Comparison of ENCODE assay signal across 8 cellular contexts in genomic region chr2:38665854-38666577, GRCh38. TPM values are rescaled to one million over a fixed set of nuclear protein-coding genes. Genes with fewer than 3 reads are reported as not detected.
DNase-seq lines count a peak whose midpoint lies in the region; ATAC-seq and TF ChIP-seq lines count a peak whose summit lies in the region.

Gene GALM (plus strand): TSS chr2:38666114. CDS start chr2:38666162, 48 bp downstream.

- TF ChIP-seq CTCF in Calu3 (IDR thresholded peaks at IDR 0.05; ENCODE audit: unreplicated experiment), result no peak

- no peak for ATAC-seq in HG03469 (IDR thresholded peaks at IDR 0.05; ENCODE audit: unreplicated experiment)

- no peaks in the 10 kb centered on the region for H3K27me3 Mint-ChIP-seq in Calu3 (ENCODE audit: unreplicated experiment)
- H3K27me3 Mint-ChIP-seq in stimulated activated naive CD8-positive, alpha-beta T cell treated with anti-CD3 and anti-CD28 coated beads, Interleukin-15, Interleukin-2, amounts not matched to agents 100 ng/mL and 50 ng/mL, for 24 hours, result no peaks in the 10 kb centered on the region

- H3K27me3 ChIP-seq in HAP-1 (ENCODE audit: low read depth), result no peaks in the 10 kb centered on the region

- H3K9me3 ChIP-seq in HAP-1, result no peaks in the 10 kb centered on the region

- TF ChIP-seq POLR2A in erythroblast (IDR thresholded peaks at IDR 0.05; ENCODE audit: low read length), result peak; percentile 33

- peak; percentile 83 for DNase-seq in Calu3
- DNase-seq in HAP-1 (ENCODE audit: low spot score in 2 of 2), result peak; percentile 92
- peak; percentile 55 for DNase-seq in NCI-H526 treated with DMSO at 0.1 percent for 48 hours (lab: John Stamatoyannopoulos, UW)
- peak; percentile 73 for DNase-seq in activated CD8-positive, alpha-beta memory T cell treated with anti-CD3 and anti-CD28 coated beads, Interleukin-2, amount 50 U/mL, for 48 hours
- DNase-seq in erythroblast (lab: John Stamatoyannopoulos, UW), result peak; percentile 56 to 58
- peak; percentile 73 for DNase-seq in midbrain (lab: John Stamatoyannopoulos, UW)

- H3K9me3 Mint-ChIP-seq in Calu3 (ENCODE audit: low read depth, unreplicated experiment), result no peaks in the 10 kb centered on the region
- H3K9me3 Mint-ChIP-seq in stimulated activated naive CD8-positive, alpha-beta T cell treated with anti-CD3 and anti-CD28 coated beads, Interleukin-15, Interleukin-2, amounts not matched to agents 100 ng/mL and 50 ng/mL, for 24 hours, result no peaks in the 10 kb centered on the region

- no TSS peak for BruUV-seq in Calu3 (replicated peaks; lab: Mats Ljungman, UMichigan)

- H3K4me1 ChIP-seq in HAP-1, result peaks cover 10% of the 10 kb centered on the region

- peak within 1 kb of the TSS; percentile 72 for H3K4me3 Mint-ChIP-seq in Calu3 (ENCODE audit: low read depth, unreplicated experiment)
- H3K4me3 Mint-ChIP-seq in stimulated activated naive CD8-positive, alpha-beta T cell treated with anti-CD3 and anti-CD28 coated beads, Interleukin-15, Interleukin-2, amounts not matched to agents 100 ng/mL and 50 ng/mL, for 24 hours, result peak within 1 kb of the TSS; percentile 86

- peaks cover 11% of the 10 kb centered on the region for H3K4me1 Mint-ChIP-seq in Calu3 (ENCODE audit: low read depth, unreplicated experiment)
- H3K4me1 Mint-ChIP-seq in stimulated activated naive CD8-positive, alpha-beta T cell treated with anti-CD3 and anti-CD28 coated beads, Interleukin-15, Interleukin-2, amounts not matched to agents 100 ng/mL and 50 ng/mL, for 24 hours (ENCODE audit: low read depth), result peaks cover 70% of the 10 kb centered on the region

- in situ Hi-C loops in HAP-1 (cut with MboI; ENCODE audit: low sequenced_read_pairs), result no loop called here

- CTCF ChIA-PET in Calu3 (lab: Charles Lee), result interaction anchor here (0.7 to 1.0 kb wide), 3 partner anchors 25 to 85 kb away, joined by 3 to 6 read pairs (median 5); partner anchors contain the start of gene SRSF7

- intact Hi-C loops in Calu3 (cut with micrococcal nuclease; ENCODE audit: unreplicated experiment), result loop anchor here (1.0 kb wide), 1 partner anchor 67 kb away; no protein-coding TSS in a partner anchor

- peak within 1 kb of the TSS; percentile 49 for H3K4me3 ChIP-seq in HAP-1

- H3K27ac Mint-ChIP-seq in Calu3 (ENCODE audit: unreplicated experiment), result peak within 1 kb of the TSS; percentile 55
- H3K27ac Mint-ChIP-seq in stimulated activated naive CD8-positive, alpha-beta T cell treated with anti-CD3 and anti-CD28 coated beads, Interleukin-15, Interleukin-2, amounts not matched to agents 100 ng/mL and 50 ng/mL, for 24 hours, result peak within 1 kb of the TSS; percentile 97

- peaks cover 10% of the 10 kb centered on the region for H3K36me3 Mint-ChIP-seq in Calu3 (ENCODE audit: insufficient read depth, unreplicated experiment)
- H3K36me3 Mint-ChIP-seq in stimulated activated naive CD8-positive, alpha-beta T cell treated with anti-CD3 and anti-CD28 coated beads, Interleukin-15, Interleukin-2, amounts not matched to agents 100 ng/mL and 50 ng/mL, for 24 hours (ENCODE audit: low read depth), result peaks cover 25% of the 10 kb centered on the region

- no peaks in the 10 kb centered on the region for H3K36me3 ChIP-seq in HAP-1 (replicated peaks)

RNA-seq across cellular contexts. Expression of gene GALM, which starts in this region (rescaled TPM):
- 9.1 and 11.3 TPM in 2 replicates for total RNA-seq in Calu3 (2022)
